In the genomic region with DNA sequence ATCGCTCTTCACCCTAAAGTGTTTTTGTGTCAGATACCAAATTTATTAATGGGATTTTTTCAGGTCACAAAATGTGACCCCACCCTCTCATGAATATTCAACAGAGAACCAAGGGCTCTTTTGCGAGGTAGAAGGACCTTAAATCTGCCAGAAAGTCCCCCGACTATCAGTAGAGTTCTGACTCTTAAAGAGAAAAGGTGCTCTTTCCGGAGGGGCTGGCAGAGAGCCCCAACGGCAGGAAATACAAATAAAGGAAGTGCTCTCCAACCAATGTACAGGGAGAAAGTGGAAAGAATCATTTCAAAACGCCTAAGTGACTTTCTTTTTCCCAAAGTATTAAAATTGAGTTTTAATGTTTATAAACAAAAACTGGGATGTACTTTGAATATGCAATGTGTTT, we compare ENCODE assay signal across 8 cellular contexts.
DNase-seq lines count a peak whose midpoint lies in the region; ATAC-seq and TF ChIP-seq lines count a peak whose summit lies in the region.

No MANE protein-coding gene starts in this region.

- CTCF ChIA-PET in Caco-2 (lab: Charles Lee), result no interaction called here

- H3K27me3 ChIP-seq in Caco-2 (replicated peaks; ENCODE audit: control insufficient read depth, insufficient read depth, low read length) (no peaks in the 10 kb centered on the region), body of pancreas (no peaks in the 10 kb centered on the region)

- peak overlapping the region in 3 of 4 donors; percentile 94 to 99 (median 98) for H3K27ac ChIP-seq in body of pancreas

- POLR2A ChIA-PET in Caco-2 (lab: Charles Lee), result no interaction called here

- H3K9me3 ChIP-seq in Caco-2 (no peaks in the 10 kb centered on the region), body of pancreas (no peaks in the 10 kb centered on the region)

- H3K9me3 Mint-ChIP-seq in Caco-2 (ENCODE audit: unreplicated experiment), result no peaks in the 10 kb centered on the region
- H3K9me3 Mint-ChIP-seq in neural crest cell, result no peaks in the 10 kb centered on the region

- 5 to 8% methylated on average over 6 of the region's 6 CpGs for WGBS in body of pancreas, 2 donors

- ATAC-seq in body of pancreas (no peak), omental fat pad (ENCODE audit: low FRiP score) (no peak), GM18511 (IDR thresholded peaks at IDR 0.05; ENCODE audit: unreplicated experiment) (no peak), GM21390 (IDR thresholded peaks at IDR 0.05; ENCODE audit: unreplicated experiment) (no peak), HG03460 (IDR thresholded peaks at IDR 0.05; ENCODE audit: unreplicated experiment) (no peak)

- H3K36me3 Mint-ChIP-seq in Caco-2 (ENCODE audit: insufficient read depth, unreplicated experiment) (peaks cover 14% of the 10 kb centered on the region), neural crest cell (ENCODE audit: low read depth) (no peaks in the 10 kb centered on the region)

- DNase-seq in Caco-2, result no peak
- DNase-seq in NAMALWA (ENCODE audit: low spot score), result peak; percentile 64
- peak; percentile 46 to 57 (median 51) for DNase-seq in body of pancreas
- no peak for DNase-seq in neural crest cell (ENCODE audit: low read depth, low spot score)
- no peak for DNase-seq in omental fat pad (ENCODE audit: low spot score)

- H3K36me3 ChIP-seq in Caco-2 (ENCODE audit: control insufficient read depth, insufficient read depth, low read length) (0 out of 2 replicates have a peak, but pooled peaks cover 2% of the 10 kb centered on the region), body of pancreas (replicated peaks in 1 of 2; ENCODE audit: insufficient read depth in 1 of 2, low read depth in 2 of 2) (no peaks in the 10 kb centered on the region)

- intact Hi-C loops in Caco-2 (cut with micrococcal nuclease; ENCODE audit: unreplicated experiment), result loop anchor here (5.0 kb wide), 1 partner anchor 236 kb away; no protein-coding TSS in a partner anchor
- intact Hi-C loops in body of pancreas (cut with DNase I), result no loop called here

- H3K27me3 Mint-ChIP-seq in Caco-2 (ENCODE audit: insufficient read depth, unreplicated experiment) (no peaks in the 10 kb centered on the region), neural crest cell (ENCODE audit: low read depth) (peaks cover 38% of the 10 kb centered on the region)

- TF ChIP-seq POLR2A in body of pancreas (IDR thresholded peaks at IDR 0.05), result no peak

- H3K4me3 ChIP-seq in Caco-2 (ENCODE audit: low read depth, low read length) (peak overlapping the region; percentile 4; the same call in 1 of the 2 replicates), body of pancreas (no peak overlapping the region)

- H3K4me1 Mint-ChIP-seq in Caco-2 (ENCODE audit: low read depth, unreplicated experiment) (peaks cover 43% of the 10 kb centered on the region), neural crest cell (peaks cover 37% of the 10 kb centered on the region)

- no TSS peak for BruUV-seq in Caco-2 (replicated peaks; lab: Mats Ljungman, UMichigan)

- H3K4me3 Mint-ChIP-seq in Caco-2 (ENCODE audit: unreplicated experiment), result no peak overlapping the region
- peak overlapping the region; percentile 92 for H3K4me3 Mint-ChIP-seq in neural crest cell

- no peak overlapping the region for H3K27ac Mint-ChIP-seq in Caco-2 (ENCODE audit: unreplicated experiment)
- H3K27ac Mint-ChIP-seq in neural crest cell (ENCODE audit: unreplicated experiment), result no peak overlapping the region

- TF ChIP-seq CTCF in Caco-2 (IDR thresholded peaks at IDR 0.05; ENCODE audit: insufficient read depth in 1 of 2, low read depth in 1 of 2, low read length in 1 of 2, severe bottlenecking in 1 of 2, unreplicated experiment in 1 of 2) (no peak), body of pancreas (IDR thresholded peaks at IDR 0.05) (no peak), neural crest cell (conservative IDR thresholded peaks at IDR 0.05) (no peak), omental fat pad (IDR thresholded peaks at IDR 0.05) (no peak)

- H3K4me1 ChIP-seq in Caco-2, result peaks cover 54% of the 10 kb centered on the region
- peaks cover 46% of the 10 kb centered on the region for H3K4me1 ChIP-seq in body of pancreas

Comparison
In these comparisons a context has a peak if more than half of its experiments do, and no peak if none do; other contexts are left out.
1. DNase-seq: peak in NAMALWA (single experiment) and body of pancreas (4 of 4); none in Caco-2 (0 of 2), neural crest cell (single experiment) and omental fat pad (single experiment).